ENCODE assay signal across 13 cellular contexts in the genomic region with DNA sequence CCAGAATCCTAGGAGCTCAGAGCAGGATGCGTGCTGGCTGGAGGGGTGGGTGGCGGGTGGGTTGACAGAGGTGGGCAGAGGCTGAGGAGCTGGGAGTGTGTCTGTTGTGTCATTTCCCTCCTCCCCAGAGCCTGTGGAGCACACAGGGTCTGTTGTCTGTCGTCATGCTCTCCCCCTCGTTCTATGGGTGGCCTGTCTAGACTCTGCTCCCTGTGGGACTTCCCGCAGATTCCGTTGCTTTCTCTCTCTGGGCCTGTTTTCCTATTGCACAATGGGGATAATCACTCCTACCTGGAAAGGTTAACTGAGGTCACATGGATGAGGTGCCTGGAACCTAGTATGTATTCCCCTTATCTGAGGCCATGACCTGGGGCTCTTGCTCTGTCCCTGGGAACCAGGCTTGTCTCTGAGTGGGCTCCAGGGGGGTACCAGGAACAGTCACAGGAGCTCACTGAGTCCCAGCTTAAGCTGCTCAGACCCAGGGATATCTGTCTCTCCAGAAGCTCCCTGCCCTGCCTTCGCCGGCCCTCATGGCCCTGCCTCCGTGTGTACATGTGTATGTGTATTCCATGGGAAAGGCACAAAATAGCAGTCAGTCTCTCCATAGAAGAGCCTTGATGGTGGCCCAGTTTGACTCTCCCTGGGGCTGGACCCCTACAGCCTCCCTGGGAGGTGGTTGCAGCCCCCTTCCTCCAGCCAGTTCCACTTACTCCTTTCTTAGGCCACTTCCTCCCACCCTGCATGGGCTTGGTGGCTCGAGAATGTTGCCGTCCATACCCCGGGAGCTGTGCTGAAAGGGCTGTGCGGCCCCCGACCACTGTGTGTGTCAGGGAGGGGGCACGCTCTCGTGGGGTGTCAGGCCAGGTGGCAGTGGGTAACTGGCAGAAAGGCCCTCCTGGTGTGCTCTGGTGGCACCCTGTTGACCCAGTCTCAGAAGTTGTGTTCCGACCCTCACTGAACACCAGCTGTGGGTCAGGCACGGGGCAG. TPM values are rescaled to one million over a fixed set of nuclear protein-coding genes. Genes with fewer than 3 reads are reported as not detected.
DNase-seq lines count a peak whose midpoint lies in the region; ATAC-seq and TF ChIP-seq lines count a peak whose summit lies in the region.
"Had no signal": no experiment of that assay in that cellular context is flagged by ENCODE, and none has a peak within 500 bp of the region (broad histone marks: within the 10 kb centered on the region; RNA-seq: fewer than 3 reads in every experiment).

No MANE protein-coding gene starts in this region.

- H3K27ac ChIP-seq in cingulate gyrus (ENCODE audit: low read depth, low read length) = peak overlapping the region; percentile 85

- no peak overlapping the region for H3K4me3 Mint-ChIP-seq in stimulated activated effector memory CD8-positive, alpha-beta T cell treated with anti-CD3 and anti-CD28 coated beads, Interleukin-12 subunit alpha, Interleukin-12 subunit beta, amount 100 ng/mL, for 72 hours
- H3K4me3 Mint-ChIP-seq: activated naive CD8-positive, alpha-beta T cell treated with anti-CD3 and anti-CD28 coated beads, Interleukin-2, amount 50 U/mL, for 24 hours; T-helper 1 cell treated with Interleukin-12 subunit alpha and Interleukin-12 subunit beta and Interleukin-4 antibody, amounts not matched to agents 30 μg/mL and 1 μg/mL, for 36 hours had no signal

- peak overlapping the region; percentile 63 for H3K27ac Mint-ChIP-seq in stimulated activated effector memory CD8-positive, alpha-beta T cell treated with anti-CD3 and anti-CD28 coated beads, Interleukin-12 subunit alpha, Interleukin-12 subunit beta, amount 100 ng/mL, for 72 hours
- H3K27ac Mint-ChIP-seq: activated naive CD8-positive, alpha-beta T cell treated with anti-CD3 and anti-CD28 coated beads, Interleukin-2, amount 50 U/mL, for 24 hours; T-helper 1 cell treated with Interleukin-12 subunit alpha and Interleukin-12 subunit beta and Interleukin-4 antibody, amounts not matched to agents 30 μg/mL and 1 μg/mL, for 36 hours had no signal

- no peak for TF ChIP-seq CTCF in GM10266 (IDR thresholded peaks at IDR 0.05; ENCODE audit: control insufficient read depth, insufficient read depth, low read depth, missing control alignments)

- no peaks in the 10 kb centered on the region for H3K9me3 Mint-ChIP-seq in stimulated activated effector memory CD8-positive, alpha-beta T cell treated with anti-CD3 and anti-CD28 coated beads, Interleukin-12 subunit alpha, Interleukin-12 subunit beta, amount 100 ng/mL, for 72 hours
- H3K9me3 Mint-ChIP-seq: activated naive CD8-positive, alpha-beta T cell treated with anti-CD3 and anti-CD28 coated beads, Interleukin-2, amount 50 U/mL, for 24 hours; neural crest cell; T-helper 1 cell treated with Interleukin-12 subunit alpha and Interleukin-12 subunit beta and Interleukin-4 antibody, amounts not matched to agents 30 μg/mL and 1 μg/mL, for 36 hours had no signal

- H3K4me1 Mint-ChIP-seq in stimulated activated effector memory CD8-positive, alpha-beta T cell treated with anti-CD3 and anti-CD28 coated beads, Interleukin-12 subunit alpha, Interleukin-12 subunit beta, amount 100 ng/mL, for 72 hours = no peaks in the 10 kb centered on the region
- H3K4me1 Mint-ChIP-seq: activated naive CD8-positive, alpha-beta T cell treated with anti-CD3 and anti-CD28 coated beads, Interleukin-2, amount 50 U/mL, for 24 hours had no signal

- H3K36me3 Mint-ChIP-seq in stimulated activated effector memory CD8-positive, alpha-beta T cell treated with anti-CD3 and anti-CD28 coated beads, Interleukin-12 subunit alpha, Interleukin-12 subunit beta, amount 100 ng/mL, for 72 hours = no peaks in the 10 kb centered on the region

- peak; percentile 5 for ATAC-seq in left colon
- no peak for ATAC-seq in stimulated activated effector memory CD8-positive, alpha-beta T cell treated with anti-CD3 and anti-CD28 coated beads, Interleukin-12 subunit alpha, Interleukin-12 subunit beta, amount 100 ng/mL, for 72 hours
- no peak for ATAC-seq in activated CD4-positive, CD25-positive, alpha-beta regulatory T cell treated with anti-CD3 and anti-CD28 coated beads, Interleukin-2, amount 50 U/mL, for 24 hours
- ATAC-seq: activated naive CD8-positive, alpha-beta T cell treated with anti-CD3 and anti-CD28 coated beads, Interleukin-2, amount 50 U/mL, for 24 hours had no signal

- DNase-seq in HPDE6-E6E7 (ENCODE audit: extremely low spot score) (peak; percentile 38), left colon (peak in 1 of 2 donors; percentile 71), NCI-H82 (lab: John Stamatoyannopoulos, UW) (no peak), GM10266 (ENCODE audit: extremely low spot score) (no peak), NCI-H2107 treated with DMSO at 0.1 percent for 48 hours (lab: John Stamatoyannopoulos, UW; ENCODE audit: unreplicated experiment) (no peak)
- no peak for DNase-seq in stimulated activated effector memory CD8-positive, alpha-beta T cell treated with anti-CD3 and anti-CD28 coated beads, Interleukin-12 subunit alpha, Interleukin-12 subunit beta, amount 100 ng/mL, for 72 hours (ENCODE audit: low spot score in 2 of 2)
- DNase-seq: activated naive CD8-positive, alpha-beta T cell treated with anti-CD3 and anti-CD28 coated beads, Interleukin-2, amount 50 U/mL, for 24 hours; effector CD4-positive, alpha-beta T cell; stimulated activated CD4-positive, alpha-beta T cell treated with anti-CD3 and anti-CD28 coated beads, Interleukin-4, amount 100 ng/mL, for 1 hour had no signal

- intact Hi-C loops in left colon (cut with DNase I, micrococcal nuclease) = no loop called here

RNA-seq across cellular contexts. Expression of a gene that starts 17.9 kb away (rescaled TPM):
- 100 to 1,000 TPM; 514 to 671 TPM for total RNA-seq in left colon
